ENCODE assay signal across 16 cellular contexts in the genomic region with DNA sequence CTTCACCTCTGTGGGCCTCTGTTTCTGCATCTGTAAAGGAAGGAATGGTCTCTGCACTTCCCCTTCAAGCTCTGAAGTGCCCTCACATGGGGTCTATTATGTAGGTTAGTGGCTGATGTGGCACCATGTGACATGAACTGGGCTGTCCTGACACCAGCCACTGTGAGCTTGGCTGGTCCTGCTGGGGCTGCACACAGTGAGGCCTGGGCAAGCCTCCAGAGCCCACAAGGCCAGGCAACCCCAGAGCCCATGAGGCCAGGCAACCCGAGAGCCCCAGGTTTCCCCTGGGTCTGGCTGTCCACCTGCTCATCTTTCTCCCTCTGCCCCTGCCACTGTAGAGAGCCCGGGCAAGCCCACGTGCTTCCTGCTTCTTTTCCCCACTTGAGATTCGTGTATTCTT.
DNase-seq lines count a peak whose midpoint lies in the region; ATAC-seq lines count a peak whose summit lies in the region.
"Had no signal": no experiment of that assay in that cellular context is flagged by ENCODE, and none has a peak within 500 bp of the region (broad histone marks: within the 10 kb centered on the region; RNA-seq: fewer than 3 reads in every experiment).

No MANE protein-coding gene starts in this region.

- H3K4me1 ChIP-seq in BLaER1 (peaks cover 12% of the 10 kb centered on the region), Karpas-422 (ENCODE audit: low read length) (peaks cover 9% of the 10 kb centered on the region)
- H3K4me1 ChIP-seq: A549, Caco-2 had no signal

- no peak for ATAC-seq in HG03460 (IDR thresholded peaks at IDR 0.05; ENCODE audit: unreplicated experiment)
- ATAC-seq: A549 had no signal

- no peaks in the 10 kb centered on the region for H3K9me2 ChIP-seq in Karpas-422 (replicated peaks; ENCODE audit: insufficient read depth, low read length)

- H3K79me2 ChIP-seq in Karpas-422 (ENCODE audit: low read length), result no peaks in the 10 kb centered on the region

- H3K9me3 ChIP-seq in BLaER1 (no peaks in the 10 kb centered on the region), Karpas-422 (ENCODE audit: low read length) (no peaks in the 10 kb centered on the region)
- H3K9me3 ChIP-seq: A549, Caco-2 had no signal

- H3K9ac ChIP-seq in BLaER1 (no peak overlapping the region), Karpas-422 (ENCODE audit: low read length) (no peak overlapping the region)
- H3K9ac ChIP-seq: KMS-11 had no signal

- H4K20me1 ChIP-seq in BLaER1 (no peaks in the 10 kb centered on the region), Karpas-422 (ENCODE audit: insufficient read depth, low read depth, low read length) (no peaks in the 10 kb centered on the region)

- peak overlapping the region; percentile 72; the same call in 1 of the 2 replicates for H2AFZ ChIP-seq in Karpas-422 (ENCODE audit: low read length)

- H3K36me3 ChIP-seq in BLaER1 (no peaks in the 10 kb centered on the region), Karpas-422 (ENCODE audit: insufficient read depth, low read length) (no peaks in the 10 kb centered on the region)

- H3K27ac ChIP-seq in BLaER1 (no peak overlapping the region), Karpas-422 (ENCODE audit: low read length) (no peak overlapping the region)
- H3K27ac ChIP-seq: A549, KMS-11 had no signal

- H3K4me3 ChIP-seq in BLaER1, result no peak overlapping the region
- H3K4me3 ChIP-seq in Karpas-422 (ENCODE audit: low read length), result no peak overlapping the region
- H3K4me3 ChIP-seq: A549 had no signal

- H3K27me3 ChIP-seq in BLaER1 (no peaks in the 10 kb centered on the region; the same call in 1 of the 2 replicates), Karpas-422 (ENCODE audit: low read length) (no peaks in the 10 kb centered on the region)

- H3K4me2 ChIP-seq in BLaER1 (peak overlapping the region; percentile 47), Karpas-422 (ENCODE audit: low read depth, low read length, poor library complexity, severe bottlenecking) (no peak overlapping the region)
- H3K4me2 ChIP-seq: A549, KMS-11 had no signal

- DNase-seq in Karpas-422, result no peak
- DNase-seq in cerebellar cortex (ENCODE audit: low spot score), result peak; percentile 12
- peak; percentile 74 for DNase-seq in myocyte (ENCODE audit: low read depth)
- no peak for DNase-seq in HPDE6-E6E7 (ENCODE audit: extremely low spot score)
- DNase-seq in NCI-H187 treated with DMSO at 0.1 percent for 48 hours (lab: John Stamatoyannopoulos, UW), result no peak
- DNase-seq in SKM-1 treated with dmso at 0.1 percent for 144 hours (lab: John Stamatoyannopoulos, UW; ENCODE audit: unreplicated experiment), result no peak
- DNase-seq: Caco-2, NCI-H1105 treated with DMSO at 0.1 percent for 48 hours, NCI-H2029, NCI-H2227 treated with DMSO at 0.1 percent for 48 hours, NCI-H526 treated with DMSO at 0.1 percent for 48 hours, Right ventricle myocardium superior had no signal

Comparison
In these comparisons a context has a peak if more than half of its experiments do, and no peak if none do; other contexts are left out.
1. DNase-seq: peak in cerebellar cortex (single experiment) and myocyte (single experiment); none in Karpas-422 (single experiment), HPDE6-E6E7 (single experiment), NCI-H187 treated with DMSO at 0.1 percent for 48 hours (single experiment) and SKM-1 treated with dmso at 0.1 percent for 144 hours (single experiment).